In genomic region chr1:169711469-169712308, GRCh38 we compare ENCODE assay signal across 8 cellular contexts. TPM values are rescaled to one million over a fixed set of nuclear protein-coding genes. Genes with fewer than 3 reads are reported as not detected.
DNase-seq lines count a peak whose midpoint lies in the region; ATAC-seq lines count a peak whose summit lies in the region.

Gene SELL, minus strand, starts transcription at chr1:169711620. Its CDS starts 122 bp downstream, at chr1:169711498.

- H3K36me3 ChIP-seq in CD4-positive, alpha-beta memory T cell (ENCODE audit: insufficient read depth, low read length) = no peaks in the 10 kb centered on the region

- POLR2A ChIA-PET in CD4-positive, alpha-beta memory T cell (lab: Charles Lee; ENCODE audit: partially characterized antibody) = interaction anchor here (0.9 to 2.9 kb wide), 12 partner anchors 9 to 161 kb away, joined by 3 to 78 read pairs (median 8); partner anchors contain the start of genes F5 and METTL18

- CTCF ChIA-PET in CD4-positive, alpha-beta memory T cell (lab: Charles Lee; ENCODE audit: partially characterized antibody) = interaction anchor here (0.7 to 4.5 kb wide), 41 partner anchors 10 to 343 kb away, joined by 3 to 246 read pairs (median 4); partner anchors contain the start of genes BLZF1 and F5

- H3K27ac Mint-ChIP-seq in CD4-positive, alpha-beta memory T cell = peak within 1 kb of the TSS; percentile 70 to 95 (median 86)
- H3K27ac Mint-ChIP-seq in activated CD4-positive, alpha-beta T cell treated with anti-CD3 and anti-CD28 coated beads, Interleukin-2, amount 10 ng/mL, durations not matched to agents 24 days and 14 days = peak within 1 kb of the TSS; percentile 90
- peak within 1 kb of the TSS; percentile 80 for H3K27ac Mint-ChIP-seq in memory B cell

- H3K9me3 ChIP-seq in CD4-positive, alpha-beta memory T cell (ENCODE audit: control insufficient read depth in 1 of 2, low read length in 2 of 2) = no peaks in the 10 kb centered on the region

- peak within 1 kb of the TSS; percentile 48 for H3K27ac ChIP-seq in CD4-positive, alpha-beta memory T cell (ENCODE audit: low read depth, low read length)

- peak; percentile 60 for ATAC-seq in HG03378 (IDR thresholded peaks at IDR 0.05; ENCODE audit: unreplicated experiment)
- peak; percentile 82 for ATAC-seq in memory B cell (ENCODE audit: low read depth)

- peak; percentile 75 to 83 (median 78) for DNase-seq in CD4-positive, alpha-beta memory T cell
- peak; percentile 34 for DNase-seq in GM19238 (ENCODE audit: insufficient read length, low spot score)
- DNase-seq in NCI-H526 (lab: John Stamatoyannopoulos, UW) = peak; percentile 83 to 91
- peak; percentile 94 for DNase-seq in activated CD4-positive, alpha-beta T cell treated with anti-CD3 and anti-CD28 coated beads, Interleukin-2, amount 10 ng/mL, durations not matched to agents 24 days and 14 days
- peak; percentile 47 for DNase-seq in effector CD8-positive, alpha-beta T cell (lab: John Stamatoyannopoulos, UW)
- DNase-seq in memory B cell (ENCODE audit: low spot score in 2 of 2) = peak; percentile 62 to 72
- DNase-seq in stimulated activated CD8-positive, alpha-beta memory T cell treated with anti-CD3 and anti-CD28 coated beads, Interleukin-2, amount 100 ng/mL, for 1 hour (ENCODE audit: low read depth in 2 of 2) = peak; percentile 50 to 58

- H3K4me1 Mint-ChIP-seq in CD4-positive, alpha-beta memory T cell = peaks cover 16 to 28% (median 24%) of the 10 kb centered on the region in 4 donors
- peaks cover 34% of the 10 kb centered on the region for H3K4me1 Mint-ChIP-seq in activated CD4-positive, alpha-beta T cell treated with anti-CD3 and anti-CD28 coated beads, Interleukin-2, amount 10 ng/mL, durations not matched to agents 24 days and 14 days
- H3K4me1 Mint-ChIP-seq in memory B cell = peaks cover 24% of the 10 kb centered on the region

- H3K4me3 Mint-ChIP-seq in CD4-positive, alpha-beta memory T cell = peak within 1 kb of the TSS; percentile 87 to 96 (median 92)
- H3K4me3 Mint-ChIP-seq in activated CD4-positive, alpha-beta T cell treated with anti-CD3 and anti-CD28 coated beads, Interleukin-2, amount 10 ng/mL, durations not matched to agents 24 days and 14 days = peak within 1 kb of the TSS; percentile 89
- H3K4me3 Mint-ChIP-seq in memory B cell = peak within 1 kb of the TSS; percentile 95

- peaks cover 0 to 20% (median 5%) of the 10 kb centered on the region in 8 donors for H3K9me3 Mint-ChIP-seq in CD4-positive, alpha-beta memory T cell
- H3K9me3 Mint-ChIP-seq in activated CD4-positive, alpha-beta T cell treated with anti-CD3 and anti-CD28 coated beads, Interleukin-2, amount 10 ng/mL, durations not matched to agents 24 days and 14 days = peaks cover 20% of the 10 kb centered on the region
- H3K9me3 Mint-ChIP-seq in memory B cell = no peaks in the 10 kb centered on the region

- intact Hi-C loops in CD4-positive, alpha-beta memory T cell (cut with micrococcal nuclease) = loop anchor here (1.0 to 5.0 kb wide), 11 partner anchors 10 to 344 kb away; partner anchors contain the start of genes BLZF1, F5, METTL18 and NME7
- intact Hi-C loops in activated CD4-positive, alpha-beta T cell treated with anti-CD3 and anti-CD28 coated beads, Interleukin-2, amount 10 ng/mL, durations not matched to agents 24 days and 14 days (cut with micrococcal nuclease) = loop anchor here (1.0 to 5.0 kb wide), 9 partner anchors 19 to 1244 kb away; partner anchors contain the start of genes F5, METTL18 and SLC19A2

- H3K36me3 Mint-ChIP-seq in CD4-positive, alpha-beta memory T cell = peaks cover 20 to 22% of the 10 kb centered on the region in 2 donors
- H3K36me3 Mint-ChIP-seq in activated CD4-positive, alpha-beta T cell treated with anti-CD3 and anti-CD28 coated beads, Interleukin-2, amount 10 ng/mL, durations not matched to agents 24 days and 14 days (ENCODE audit: low read depth) = peaks cover 18% of the 10 kb centered on the region
- H3K36me3 Mint-ChIP-seq in memory B cell = peaks cover 21% of the 10 kb centered on the region

- H3K27me3 Mint-ChIP-seq in CD4-positive, alpha-beta memory T cell = peaks cover 3 to 4% of the 10 kb centered on the region in 2 donors
- H3K27me3 Mint-ChIP-seq in activated CD4-positive, alpha-beta T cell treated with anti-CD3 and anti-CD28 coated beads, Interleukin-2, amount 10 ng/mL, durations not matched to agents 24 days and 14 days = peaks cover 22% of the 10 kb centered on the region
- H3K27me3 Mint-ChIP-seq in memory B cell = no peaks in the 10 kb centered on the region

- H3K4me3 ChIP-seq in CD4-positive, alpha-beta memory T cell (ENCODE audit: low read length in 2 of 2) = peak within 1 kb of the TSS; percentile 55 to 61

- peaks cover 18% of the 10 kb centered on the region for H3K4me1 ChIP-seq in CD4-positive, alpha-beta memory T cell (ENCODE audit: insufficient read depth, low read length)

- H3K27me3 ChIP-seq in CD4-positive, alpha-beta memory T cell (ENCODE audit: insufficient read depth, low read length) = no peaks in the 10 kb centered on the region

RNA-seq across cellular contexts. Expression of gene SELL, which starts in this region (rescaled TPM):
- 100 to 1,000 TPM; 378 to 396 TPM for total RNA-seq in CD4-positive, alpha-beta memory T cell
- polyA plus RNA-seq in CD4-positive, alpha-beta memory T cell = 1,000 to 10,000 TPM in 1 of 2 donors, 100 to 1,000 TPM in 1; 876 to 1,603 TPM
- 82.3 and 92.7 TPM in 2 replicates for total RNA-seq in activated CD4-positive, alpha-beta T cell treated with anti-CD3 and anti-CD28 coated beads, Interleukin-2, amount 10 ng/mL, durations not matched to agents 24 days and 14 days

Comparison
In these comparisons a context has a peak if more than half of its experiments do, and no peak if none do; other contexts are left out.
1. Peak in every context shown above with its lines: DNase-seq, ATAC-seq, H3K4me3 ChIP-seq and H3K27ac ChIP-seq.
2. DNase-seq: peak in every context shown above with its lines; median percentile 94 in activated CD4-positive, alpha-beta T cell treated with anti-CD3 and anti-CD28 coated beads, Interleukin-2, amount 10 ng/mL, durations not matched to agents 24 days and 14 days; 87 in NCI-H526; 78 in CD4-positive, alpha-beta memory T cell; 67 in memory B cell; 54 in stimulated activated CD8-positive, alpha-beta memory T cell treated with anti-CD3 and anti-CD28 coated beads, Interleukin-2, amount 100 ng/mL, for 1 hour; 47 in effector CD8-positive, alpha-beta T cell; 34 in GM19238.